ENCODE assay signal across 15 cellular contexts in the genomic region with DNA sequence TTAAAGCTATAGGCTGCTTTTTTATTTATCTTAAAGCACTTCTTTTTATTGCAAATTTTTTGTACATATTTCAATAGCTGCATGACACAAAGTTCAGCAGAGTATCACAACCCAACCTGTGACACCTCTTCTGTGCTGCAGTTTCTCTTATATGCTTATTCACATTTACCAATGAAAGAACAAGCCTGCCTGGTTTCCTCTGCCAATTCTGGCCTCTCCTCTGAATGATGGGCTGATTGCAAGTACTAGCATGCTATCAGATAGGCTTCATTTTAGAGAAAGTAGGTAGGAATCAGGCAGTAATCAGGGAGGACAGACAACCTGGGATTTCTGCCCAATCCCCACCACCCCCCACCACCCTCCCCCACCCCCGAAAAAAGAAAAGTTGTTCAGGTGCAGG. TPM values are rescaled to one million over a fixed set of nuclear protein-coding genes. Genes with fewer than 3 reads are reported as not detected.
"Had no signal": no experiment of that assay in that cellular context is flagged by ENCODE, and none has a peak within 500 bp of the region (broad histone marks: within the 10 kb centered on the region; RNA-seq: fewer than 3 reads in every experiment).

No MANE protein-coding gene starts in this region.

- H3K4me1 ChIP-seq: gastrocnemius medialis, upper lobe of left lung, vagina had no signal

- ATAC-seq: gastrocnemius medialis; heart right ventricle; left lobe of liver; mucosa of descending colon; right cardiac atrium; stimulated activated memory B cell treated with anti-CD40 and anti-IgM and Interleukin-4, amounts not matched to agents 10 μg/mL and 1 μg/mL and 100 μg/mL, for 72 hours had no signal

- H3K27ac ChIP-seq: gastrocnemius medialis, heart right ventricle, neutrophil, tibial artery, upper lobe of left lung, vagina had no signal

- H3K4me3 ChIP-seq: gastrocnemius medialis, heart right ventricle, mucosa of descending colon, smooth muscle cell, tibial artery, upper lobe of left lung, vagina had no signal

- H3K27me3 ChIP-seq: gastrocnemius medialis, heart right ventricle, neutrophil, tibial artery, upper lobe of left lung, vagina had no signal

- H3K4me2 ChIP-seq: smooth muscle cell had no signal

- H3K9me3 ChIP-seq: gastrocnemius medialis, mucosa of descending colon, neutrophil, tibial artery, upper lobe of left lung, vagina had no signal

- DNase-seq: effector memory CD4-positive, alpha-beta T cell; erythroblast; gastrocnemius medialis; heart right ventricle; hypothalamus; mucosa of descending colon; right cardiac atrium; stimulated activated CD4-positive, alpha-beta T cell treated with anti-CD3 and anti-CD28 coated beads, Interleukin-2, amount 100 ng/mL, for 48 hours; tibial artery; upper lobe of left lung had no signal

RNA-seq across cellular contexts. Expression of a gene that starts 26.6 kb away (rescaled TPM):
- total RNA-seq: gastrocnemius medialis, left lobe of liver, smooth muscle cell, vagina had no signal
